In the genomic region with DNA sequence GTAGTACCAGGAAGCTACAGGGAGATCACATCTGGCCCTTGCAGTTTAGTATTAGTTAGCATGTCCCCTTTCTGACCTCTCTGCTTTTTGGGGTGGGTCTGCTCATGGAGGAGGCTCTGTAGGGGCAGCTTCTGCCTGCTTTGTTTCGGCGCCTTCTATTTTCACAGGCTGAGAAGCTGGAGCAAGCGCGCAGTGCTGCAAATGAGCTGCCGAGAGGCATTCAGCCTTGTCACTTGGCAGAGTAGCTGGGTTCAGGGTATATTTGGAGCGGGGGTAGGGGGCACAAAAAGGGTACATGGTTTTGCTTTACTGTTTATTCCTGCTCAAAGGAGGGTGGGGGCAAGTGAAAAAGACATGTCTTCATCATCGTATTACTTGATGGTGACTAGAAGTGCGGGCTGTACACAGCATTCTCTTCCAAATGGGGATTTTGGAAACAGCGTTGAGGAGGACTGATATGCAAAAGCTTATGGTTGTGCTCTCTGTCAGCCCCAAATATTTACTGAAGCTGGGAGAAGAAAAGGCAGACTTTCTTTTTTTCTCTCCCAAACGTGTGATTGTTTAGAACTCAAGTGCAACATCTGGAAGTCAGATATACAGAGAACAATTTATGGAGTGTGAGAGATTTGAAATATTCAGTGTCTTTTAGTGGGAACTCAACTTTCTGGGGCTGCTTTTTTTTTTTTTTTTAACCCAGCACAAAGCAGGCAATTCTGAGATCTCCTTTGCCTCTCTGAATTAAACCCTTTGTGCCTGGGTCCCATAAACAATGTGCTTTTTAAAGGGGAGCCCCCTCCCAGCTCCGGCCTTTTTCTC, we compare ENCODE assay signal across 9 cellular contexts.
DNase-seq lines count a peak whose midpoint lies in the region; ATAC-seq and TF ChIP-seq lines count a peak whose summit lies in the region.
"Had no signal": no experiment of that assay in that cellular context is flagged by ENCODE, and none has a peak within 500 bp of the region (broad histone marks: within the 10 kb centered on the region; RNA-seq: fewer than 3 reads in every experiment).

No MANE protein-coding gene starts in this region.

- H2AFZ ChIP-seq in fibroblast of lung (ENCODE audit: low read length) (peak overlapping the region; percentile 14), parathyroid adenoma (no peak overlapping the region)

- H3K36me3 Mint-ChIP-seq in CD8-positive, alpha-beta memory T cell = peaks cover 8 to 17% (median 14%) of the 10 kb centered on the region in 3 donors

- no peaks in the 10 kb centered on the region for H3K9me3 ChIP-seq in CD8-positive, alpha-beta memory T cell (ENCODE audit: low read length)
- no peaks in the 10 kb centered on the region for H3K9me3 ChIP-seq in Peyer's patch
- H3K9me3 ChIP-seq in fibroblast of lung (ENCODE audit: control insufficient read depth, insufficient read depth, low read depth, low read length) = no peaks in the 10 kb centered on the region
- no peaks in the 10 kb centered on the region for H3K9me3 ChIP-seq in parathyroid adenoma (ENCODE audit: control insufficient read depth, low read length)

- peak overlapping the region; percentile 92 for H3K27ac ChIP-seq in CD8-positive, alpha-beta memory T cell (ENCODE audit: low read depth, low read length)
- peak overlapping the region; percentile 88 to 99 (median 94) for H3K27ac ChIP-seq in Peyer's patch
- H3K27ac ChIP-seq in fibroblast of lung (ENCODE audit: insufficient read depth, low read length) = peak overlapping the region; percentile 22
- H3K27ac ChIP-seq in parathyroid adenoma = no peak overlapping the region

- no peak overlapping the region for H3K9ac ChIP-seq in fibroblast of lung (ENCODE audit: insufficient read depth, low read length)
- no peak overlapping the region for H3K9ac ChIP-seq in parathyroid adenoma

- ATAC-seq in GM19467 (IDR thresholded peaks at IDR 0.05; ENCODE audit: unreplicated experiment) (no peak), GM21825 (IDR thresholded peaks at IDR 0.05; ENCODE audit: unreplicated experiment) (no peak), HG02763 (IDR thresholded peaks at IDR 0.05; ENCODE audit: unreplicated experiment) (no peak)

- CTCF ChIA-PET in CD8-positive, alpha-beta memory T cell (lab: Charles Lee) = interaction anchor here (0.7 to 13.1 kb wide), 11 partner anchors 8 to 114 kb away, joined by 3 to 288 read pairs (median 4); no protein-coding TSS in a partner anchor

- TF ChIP-seq CTCF in Peyer's patch (IDR thresholded peaks at IDR 0.05) = no peak
- no peak for TF ChIP-seq CTCF in fibroblast of lung (conservative IDR thresholded peaks at IDR 0.05 in 1 of 2, IDR thresholded peaks at IDR 0.05 in 1 of 2; ENCODE audit: low read depth in 1 of 2, low read length in 2 of 2)
- no peak for TF ChIP-seq CTCF in parathyroid adenoma (IDR thresholded peaks at IDR 0.05)

- H3K4me2 ChIP-seq in fibroblast of lung (ENCODE audit: extremely low read depth, insufficient read depth, low read length) (peak overlapping the region; percentile 79), parathyroid adenoma (ENCODE audit: low read length) (peak overlapping the region; percentile 52)

- peak in 1 of 2 donors; percentile 26 for TF ChIP-seq POLR2A in Peyer's patch (IDR thresholded peaks at IDR 0.05)

- peak in 1 of 5 donors; percentile 49 for DNase-seq in CD8-positive, alpha-beta memory T cell
- DNase-seq in Peyer's patch = peak in 1 of 3 donors; percentile 63
- no peak for DNase-seq in fibroblast of lung (ENCODE audit: low read depth in 2 of 2)
- DNase-seq in NCI-H510A (lab: John Stamatoyannopoulos, UW) = no peak
- DNase-seq: NCI-H2171 treated with DMSO at 0.1 percent for 48 hours had no signal

- POLR2A ChIA-PET in CD8-positive, alpha-beta memory T cell (lab: Charles Lee) = interaction anchor here (0.7 to 6.3 kb wide), 10 partner anchors 12 to 917 kb away, joined by 3 to 155 read pairs (median 4); no protein-coding TSS in a partner anchor

- H3K27me3 ChIP-seq in CD8-positive, alpha-beta memory T cell (ENCODE audit: insufficient read depth, low read length, poor library complexity, severe bottlenecking) = no peaks in the 10 kb centered on the region
- no peaks in the 10 kb centered on the region for H3K27me3 ChIP-seq in Peyer's patch
- no peaks in the 10 kb centered on the region for H3K27me3 ChIP-seq in fibroblast of lung (ENCODE audit: control insufficient read depth, insufficient read depth, low read length)
- H3K27me3 ChIP-seq in parathyroid adenoma (ENCODE audit: control insufficient read depth, insufficient read depth, low read length) = no peaks in the 10 kb centered on the region

- H3K4me3 ChIP-seq in CD8-positive, alpha-beta memory T cell (ENCODE audit: low read length) = peak overlapping the region; percentile 72
- peak overlapping the region; percentile 64 to 86 (median 79) for H3K4me3 ChIP-seq in Peyer's patch
- peak overlapping the region; percentile 30 to 69 (median 64) for H3K4me3 ChIP-seq in fibroblast of lung (replicated peaks in 1 of 4; ENCODE audit: control extremely low read depth in 1 of 4, insufficient read depth in 1 of 4, low read depth in 3 of 4, low read length in 4 of 4)
- H3K4me3 ChIP-seq in parathyroid adenoma (ENCODE audit: low read depth, low read length) = no peak overlapping the region

- peaks cover 59% of the 10 kb centered on the region for H3K4me1 ChIP-seq in CD8-positive, alpha-beta memory T cell (ENCODE audit: insufficient read depth, low read length)
- peaks cover 0 to 34% (median 17%) of the 10 kb centered on the region in 4 donors for H3K4me1 ChIP-seq in Peyer's patch
- peaks cover 4% of the 10 kb centered on the region for H3K4me1 ChIP-seq in fibroblast of lung (ENCODE audit: control insufficient read depth, extremely low read depth, insufficient read depth, low read length)
- H3K4me1 ChIP-seq in parathyroid adenoma = peaks cover 4% of the 10 kb centered on the region

- H3K4me1 Mint-ChIP-seq in CD8-positive, alpha-beta memory T cell = peaks cover 55 to 61% (median 58%) of the 10 kb centered on the region in 3 donors

- H3K79me2 ChIP-seq in fibroblast of lung (ENCODE audit: control insufficient read depth, insufficient read depth, low read length) = no peaks in the 10 kb centered on the region
- H3K79me2 ChIP-seq in parathyroid adenoma = no peaks in the 10 kb centered on the region

- peak overlapping the region in 7 of 8 donors; percentile 90 to 100 (median 99) for H3K27ac Mint-ChIP-seq in CD8-positive, alpha-beta memory T cell

- no peaks in the 10 kb centered on the region for H3K36me3 ChIP-seq in CD8-positive, alpha-beta memory T cell (ENCODE audit: insufficient read depth, low read length)
- H3K36me3 ChIP-seq in Peyer's patch (no peaks in the 10 kb centered on the region), fibroblast of lung (ENCODE audit: control insufficient read depth, insufficient read depth, low read length) (no peaks in the 10 kb centered on the region), parathyroid adenoma (ENCODE audit: control insufficient read depth, insufficient read depth, low read length) (no peaks in the 10 kb centered on the region)

- H4K20me1 ChIP-seq in fibroblast of lung (ENCODE audit: control insufficient read depth, extremely low read depth, insufficient read depth, low read length) = no peaks in the 10 kb centered on the region

- H3K9me3 Mint-ChIP-seq in CD8-positive, alpha-beta memory T cell = no peaks in the 10 kb centered on the region

- peaks cover 0 to 2% of the 10 kb centered on the region in 2 donors for H3K27me3 Mint-ChIP-seq in CD8-positive, alpha-beta memory T cell

- H3K4me3 Mint-ChIP-seq in CD8-positive, alpha-beta memory T cell = peak overlapping the region in 2 of 7 donors; percentile 99 to 100
